1 cellular context compared by ENCODE assay signal in genomic region chr16:673399-673991, GRCh38.
TF ChIP-seq lines count a peak whose summit lies in the region.

No MANE protein-coding gene starts in this region.

TF ChIP-seq in Ishikawa, 13 proteins besides CTCF, POLR2A, EP300 and RAD21:
- TF ChIP-seq YY1 (IDR thresholded peaks at IDR 0.05; ENCODE audit: low read depth) (no peak), CEBPB (IDR thresholded peaks at IDR 0.05) (no peak), ZBTB7A (IDR thresholded peaks at IDR 0.05; ENCODE audit: low read depth) (0 out of 2 replicates have a peak, but pooled peaks have one; percentile 39)
